Comparison of ENCODE assay signal across 1 cellular context in genomic region chr7:137836113-137836509, GRCh38.
TF ChIP-seq lines count a peak whose summit lies in the region.

No MANE protein-coding gene starts in this region.

TF ChIP-seq in IMR-90, 13 proteins besides CTCF, POLR2A, EP300 and RAD21:
- TF ChIP-seq ELK1 (IDR thresholded peaks at IDR 0.05; ENCODE audit: borderline replicate concordance, low read depth, low read length) = no peak
- no peak for TF ChIP-seq MAZ (IDR thresholded peaks at IDR 0.05; ENCODE audit: borderline replicate concordance, low read depth, low read length)
- TF ChIP-seq CHD1 (IDR thresholded peaks at IDR 0.05; ENCODE audit: low read depth, low read length) = no peak
- no peak for TF ChIP-seq CEBPB (IDR thresholded peaks at IDR 0.05; ENCODE audit: low read depth, low read length)
- no peak for TF ChIP-seq FOS (IDR thresholded peaks at IDR 0.05; ENCODE audit: low read depth, low read length)
- no peak for TF ChIP-seq MXI1 (IDR thresholded peaks at IDR 0.05; ENCODE audit: borderline replicate concordance, low read depth, low read length)
- no peak for TF ChIP-seq USF2 (IDR thresholded peaks at IDR 0.05; ENCODE audit: low read depth, low read length)
- no peak for TF ChIP-seq BHLHE40 (IDR thresholded peaks at IDR 0.05; ENCODE audit: low read depth, low read length)
- no peak for TF ChIP-seq MAFK (IDR thresholded peaks at IDR 0.05; ENCODE audit: low read depth, low read length)
- TF ChIP-seq NFE2L2 (IDR thresholded peaks at IDR 0.05; ENCODE audit: low read depth, low read length) = no peak
- no peak for TF ChIP-seq RCOR1 (IDR thresholded peaks at IDR 0.05; ENCODE audit: insufficient replicate concordance, low read length)
- TF ChIP-seq RFX5 (IDR thresholded peaks at IDR 0.05; ENCODE audit: low read depth, low read length) = no peak
- TF ChIP-seq SMC3 (IDR thresholded peaks at IDR 0.05; ENCODE audit: low read depth, low read length) = no peak
